In genomic region chr2:163338270-163338669, GRCh38 we compare ENCODE assay signal across 1 cellular context.
TF ChIP-seq lines count a peak whose summit lies in the region.

No MANE protein-coding gene starts in this region.

TF ChIP-seq in GM23338, 12 proteins besides CTCF, POLR2A, EP300 and RAD21 (continued from another document):
- TF ChIP-seq ZNF462 (CRISPR knock-in tag; IDR thresholded peaks at IDR 0.05): no peak
- no peak for TF ChIP-seq EZH2 (IDR thresholded peaks at IDR 0.05; ENCODE audit: low read depth, unreplicated experiment)
